Comparison of ENCODE assay signal across 28 cellular contexts in the genomic region with DNA sequence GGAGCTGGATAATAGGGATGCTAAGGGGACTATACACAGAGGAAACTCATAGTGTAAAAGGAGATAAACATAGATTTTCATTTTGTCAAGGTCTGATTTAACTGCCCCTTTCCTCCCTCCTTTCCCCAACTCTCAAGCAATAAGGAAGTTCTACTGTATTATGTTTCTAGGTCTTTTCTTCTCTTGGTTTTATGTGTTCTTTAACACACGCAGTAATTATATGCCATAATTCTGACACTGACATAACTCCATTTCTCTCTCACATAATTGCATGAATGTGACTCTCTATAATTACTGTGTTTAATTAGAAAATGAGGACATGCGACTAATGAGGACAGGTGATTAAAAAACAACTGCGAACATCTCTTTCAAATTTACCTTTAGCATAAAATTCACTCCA. TPM values are rescaled to one million over a fixed set of nuclear protein-coding genes. Genes with fewer than 3 reads are reported as not detected.
"Had no signal": no experiment of that assay in that cellular context is flagged by ENCODE, and none has a peak within 500 bp of the region (broad histone marks: within the 10 kb centered on the region; RNA-seq: fewer than 3 reads in every experiment).

No MANE protein-coding gene starts in this region.

- H3K4me3 ChIP-seq: left ventricle myocardium inferior, sigmoid colon, smooth muscle cell, stomach, suprapubic skin, tibial nerve had no signal

- H3K36me3 Mint-ChIP-seq: brain; immature natural killer cell; natural killer cell; stimulated activated memory B cell treated with anti-CD40 and anti-IgM and Interleukin-4, amounts not matched to agents 10 μg/mL and 1 μg/mL and 100 μg/mL, for 72 hours had no signal

- H3K27me3 ChIP-seq: foreskin keratinocyte, sigmoid colon, stomach, suprapubic skin, tibial nerve had no signal

- H3K4me3 Mint-ChIP-seq: activated CD4-positive, alpha-beta memory T cell treated with anti-CD3 and anti-CD28 coated beads, Interleukin-2, amount 10 ng/mL, durations not matched to agents 7 days and 5 days; activated CD4-positive, alpha-beta T cell treated with anti-CD3 and anti-CD28 coated beads, Interleukin-2, amount 10 ng/mL, durations not matched to agents 24 days and 14 days; activated naive CD8-positive, alpha-beta T cell treated with anti-CD3 and anti-CD28 coated beads, Interleukin-2, amount 50 U/mL, for 24 hours; brain; immature natural killer cell; natural killer cell; stimulated activated memory B cell treated with anti-CD40 and anti-IgM and Interleukin-4, amounts not matched to agents 10 μg/mL and 1 μg/mL and 100 μg/mL, for 72 hours had no signal

- H3K27ac Mint-ChIP-seq: activated CD4-positive, alpha-beta memory T cell treated with anti-CD3 and anti-CD28 coated beads, Interleukin-2, amount 10 ng/mL, durations not matched to agents 7 days and 5 days; activated CD4-positive, alpha-beta T cell treated with anti-CD3 and anti-CD28 coated beads, Interleukin-2, amount 10 ng/mL, durations not matched to agents 24 days and 14 days; activated naive CD8-positive, alpha-beta T cell treated with anti-CD3 and anti-CD28 coated beads, Interleukin-2, amount 50 U/mL, for 24 hours; immature natural killer cell; natural killer cell; progenitor cell of endocrine pancreas; stimulated activated memory B cell treated with anti-CD40 and anti-IgM and Interleukin-4, amounts not matched to agents 10 μg/mL and 1 μg/mL and 100 μg/mL, for 72 hours had no signal

- H3K27ac ChIP-seq: foreskin keratinocyte, left ventricle myocardium inferior, sigmoid colon, suprapubic skin, tibial nerve had no signal

- H3K4me1 Mint-ChIP-seq: activated CD4-positive, alpha-beta memory T cell treated with anti-CD3 and anti-CD28 coated beads, Interleukin-2, amount 10 ng/mL, durations not matched to agents 7 days and 5 days; activated naive CD8-positive, alpha-beta T cell treated with anti-CD3 and anti-CD28 coated beads, Interleukin-2, amount 50 U/mL, for 24 hours had no signal

- H3K36me3 ChIP-seq: left ventricle myocardium inferior, sigmoid colon, stomach, suprapubic skin, tibial nerve had no signal

- H3K4me2 ChIP-seq: smooth muscle cell had no signal

- DNase-seq: activated CD4-positive, alpha-beta memory T cell treated with anti-CD3 and anti-CD28 coated beads, Interleukin-2, amount 10 ng/mL, durations not matched to agents 7 days and 5 days; activated CD4-positive, alpha-beta T cell treated with anti-CD3 and anti-CD28 coated beads, Interleukin-2, amount 10 ng/mL, durations not matched to agents 24 days and 14 days; activated effector memory CD4-positive, alpha-beta T cell treated with anti-CD3 and anti-CD28 coated beads, Interleukin-2, amount 50 U/mL, for 16 hours; activated naive CD4-positive, alpha-beta T cell treated with anti-CD3 and anti-CD28 coated beads, Interleukin-2, amount 50 U/mL, for 16 hours; activated naive CD8-positive, alpha-beta T cell treated with anti-CD3 and anti-CD28 coated beads, Interleukin-2, amount 50 U/mL, for 24 hours; effector CD8-positive, alpha-beta T cell; immature natural killer cell; left ventricle myocardium inferior; natural killer cell; retina; sigmoid colon; stimulated activated CD4-positive, alpha-beta T cell treated with anti-CD3 and anti-CD28 coated beads, Interleukin-15, amount 100 ng/mL, for 24 hours; stomach had no signal

- FAIRE-seq: urothelium cell line had no signal

- H3K9me3 Mint-ChIP-seq: activated CD4-positive, alpha-beta memory T cell treated with anti-CD3 and anti-CD28 coated beads, Interleukin-2, amount 10 ng/mL, durations not matched to agents 7 days and 5 days; activated CD4-positive, alpha-beta T cell treated with anti-CD3 and anti-CD28 coated beads, Interleukin-2, amount 10 ng/mL, durations not matched to agents 24 days and 14 days; activated naive CD8-positive, alpha-beta T cell treated with anti-CD3 and anti-CD28 coated beads, Interleukin-2, amount 50 U/mL, for 24 hours; immature natural killer cell; natural killer cell had no signal

- H3K9me3 ChIP-seq: left ventricle myocardium inferior, sigmoid colon, stomach, suprapubic skin, tibial nerve had no signal

RNA-seq across cellular contexts. Expression of gene GRXCR2, which starts 18.9 kb away (rescaled TPM):
- total RNA-seq: activated CD4-positive, alpha-beta memory T cell treated with anti-CD3 and anti-CD28 coated beads, Interleukin-2, amount 10 ng/mL, durations not matched to agents 7 days and 5 days; activated CD4-positive, alpha-beta T cell treated with anti-CD3 and anti-CD28 coated beads, Interleukin-2, amount 10 ng/mL, durations not matched to agents 24 days and 14 days; chondrocyte; dermis blood vessel endothelial cell; fibroblast of lung; foreskin keratinocyte; glomerular endothelial cell; kidney epithelial cell; lung microvascular endothelial cell; natural killer cell; osteocyte; progenitor cell of endocrine pancreas; sigmoid colon; smooth muscle cell; stomach; tibial nerve had no signal
